In the genomic region with DNA sequence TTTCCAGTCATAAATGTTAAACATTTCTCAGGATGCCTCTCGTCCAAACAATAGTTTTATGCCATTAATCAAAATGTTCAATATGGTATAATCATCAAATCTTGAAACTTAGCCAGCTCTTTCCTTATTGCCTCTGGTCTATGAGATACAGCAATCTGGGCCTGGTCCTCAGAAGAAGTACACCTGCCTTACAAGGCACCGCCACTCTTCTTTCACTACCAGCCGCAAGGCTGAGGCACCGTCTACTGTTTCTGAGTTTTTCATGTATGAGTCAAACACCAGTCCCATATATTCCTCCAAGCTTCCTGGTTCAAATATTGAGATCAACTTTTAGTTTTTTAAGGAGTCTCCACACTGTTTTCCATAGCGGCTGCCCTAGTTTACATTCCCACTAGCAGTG, we compare ENCODE assay signal across 26 cellular contexts.
"Had no signal": no experiment of that assay in that cellular context is flagged by ENCODE, and none has a peak within 500 bp of the region (broad histone marks: within the 10 kb centered on the region; RNA-seq: fewer than 3 reads in every experiment).

No MANE protein-coding gene starts in this region.

- H2AFZ ChIP-seq: hepatocyte had no signal

- FAIRE-seq: endometrium, kidney had no signal

- DNase-seq: colonic mucosa; cortex of kidney; effector CD8-positive, alpha-beta T cell; effector memory CD8-positive, alpha-beta T cell; endodermal cell; erythroblast; esophagus squamous epithelium; foreskin fibroblast; foreskin melanocyte; gastrocnemius medialis; heart left ventricle; hypothalamus; immature natural killer cell; islet precursor cell; kidney; kidney glomerular epithelial cell; left cardiac atrium; left lung; left ventricle myocardium superior; lower lobe of right lung; mesenchymal stem cell; naive thymus-derived CD4-positive, alpha-beta T cell had no signal

- H3K27me3 ChIP-seq: colonic mucosa, esophagus squamous epithelium, gastrocnemius medialis, heart left ventricle, hepatocyte, left lung had no signal

- H3K4me1 ChIP-seq: colonic mucosa, esophagus squamous epithelium, gastrocnemius medialis, heart left ventricle, left lung, lower lobe of right lung had no signal

- H3K79me2 ChIP-seq: hepatocyte had no signal

- H3K36me3 ChIP-seq: colonic mucosa, esophagus squamous epithelium, gastrocnemius medialis, heart left ventricle, left lung, lower lobe of right lung had no signal

- H3K4me3 ChIP-seq: colonic mucosa, esophagus squamous epithelium, gastrocnemius medialis, heart left ventricle, hepatocyte, left lung, lower lobe of right lung had no signal

- H3K9me3 ChIP-seq: colonic mucosa, esophagus squamous epithelium, gastrocnemius medialis, left lung, lower lobe of right lung had no signal

- H3K27ac ChIP-seq: colonic mucosa, epithelial cell of prostate, esophagus squamous epithelium, gastrocnemius medialis, heart left ventricle, hepatocyte, left lung, lower lobe of right lung had no signal

- H3K4me2 ChIP-seq: hepatocyte had no signal

- ATAC-seq: effector memory CD8-positive, alpha-beta T cell; esophagus mucosa; gastrocnemius medialis; heart left ventricle; left cardiac atrium; left lung; left ventricle myocardium superior; lower lobe of right lung; naive thymus-derived CD4-positive, alpha-beta T cell had no signal
